Comparison of ENCODE assay signal across 1 cellular context in the genomic region with DNA sequence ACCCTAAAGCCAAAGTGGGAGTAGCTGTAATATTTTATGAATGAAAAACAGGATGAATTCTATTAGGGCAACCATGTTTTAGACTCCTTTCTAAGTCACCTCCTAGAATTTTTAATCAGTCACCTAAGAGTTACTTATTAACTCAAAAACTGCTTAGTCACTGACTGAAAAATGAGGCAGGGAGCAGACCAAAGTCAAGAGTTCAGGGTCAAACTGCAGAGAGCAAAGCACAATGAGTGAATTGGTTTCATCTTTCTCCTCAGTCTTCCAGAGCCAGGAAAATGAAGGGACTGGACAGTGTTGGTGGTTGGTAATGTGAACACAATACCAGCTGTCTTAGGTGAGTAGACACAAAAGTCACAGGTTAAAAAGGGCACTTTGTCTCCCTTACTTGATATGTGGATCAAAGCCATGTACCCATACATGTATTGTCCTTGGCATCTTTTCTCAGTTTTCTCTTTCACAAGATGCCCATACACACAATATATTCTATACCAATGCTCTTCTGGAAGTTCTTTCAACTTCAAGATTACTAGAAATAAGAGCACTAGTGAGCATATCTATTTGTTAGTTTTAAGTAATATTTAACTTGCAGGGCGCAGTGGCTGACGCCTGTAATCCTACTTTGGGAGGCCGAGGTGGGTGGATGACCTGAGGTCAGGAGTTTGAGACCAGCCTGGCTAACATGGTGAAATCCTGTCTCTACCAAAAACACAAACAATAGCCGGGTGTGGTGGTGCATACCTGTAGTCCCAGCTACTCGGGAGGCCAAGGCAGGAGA.
TF ChIP-seq lines count a peak whose summit lies in the region.

No MANE protein-coding gene starts in this region.

TF ChIP-seq in HepG2, 621 proteins besides CTCF, POLR2A, EP300 and RAD21 (continued from another document and continues in another):
- TF ChIP-seq FOSL1 (CRISPR knock-in tag; IDR thresholded peaks at IDR 0.05; ENCODE audit: borderline replicate concordance) (peak; percentile 76; the same call in 1 of the 2 replicates), KDM6A (CRISPR knock-in tag; IDR thresholded peaks at IDR 0.05; ENCODE audit: low read depth) (peak; percentile 89), CBFB (CRISPR knock-in tag; IDR thresholded peaks at IDR 0.05) (no peak), ATF7 (IDR thresholded peaks at IDR 0.05) (0 out of 2 replicates have a peak, but pooled peaks have one; percentile 5), ATF7 (CRISPR knock-in tag; IDR thresholded peaks at IDR 0.05) (no peak), IKZF1 (IDR thresholded peaks at IDR 0.05) (no peak), ZNF878 (CRISPR knock-in tag; IDR thresholded peaks at IDR 0.05) (peak; percentile 52; the same call in 1 of the 2 replicates), DPF2 (CRISPR knock-in tag; IDR thresholded peaks at IDR 0.05; ENCODE audit: borderline replicate concordance, low read depth) (peak; percentile 65; the same call in 1 of the 2 replicates), XRCC5 (optimal IDR thresholded peaks at IDR 0.05; ENCODE audit: low read length) (no peak), ZNF44 (CRISPR knock-in tag; IDR thresholded peaks at IDR 0.05) (no peak), KDM4B (CRISPR knock-in tag; IDR thresholded peaks at IDR 0.05) (peak; percentile 34; the same call in 1 of the 2 replicates), CHD2 (IDR thresholded peaks at IDR 0.05; ENCODE audit: low read depth, low read length) (no peak), ZNF337 (CRISPR knock-in tag; IDR thresholded peaks at IDR 0.05; ENCODE audit: borderline replicate concordance, low read depth) (no peak), YEATS4 (CRISPR knock-in tag; IDR thresholded peaks at IDR 0.05; ENCODE audit: borderline replicate concordance) (peak; percentile 72), ARID2 (CRISPR knock-in tag; IDR thresholded peaks at IDR 0.05; ENCODE audit: borderline replicate concordance) (0 out of 2 replicates have a peak, but pooled peaks have one; percentile 63), MED1 (CRISPR knock-in tag; IDR thresholded peaks at IDR 0.05) (peak; percentile 95), SMARCE1 (IDR thresholded peaks at IDR 0.05; ENCODE audit: borderline replicate concordance) (no peak), KLF6 (CRISPR knock-in tag; IDR thresholded peaks at IDR 0.05) (0 out of 2 replicates have a peak, but pooled peaks have one; percentile 48), ZNF709 (CRISPR knock-in tag; IDR thresholded peaks at IDR 0.05) (no peak), ZFP62 (CRISPR knock-in tag; IDR thresholded peaks at IDR 0.05) (no peak), ELF3 (CRISPR knock-in tag; IDR thresholded peaks at IDR 0.05) (peak; percentile 72), HES4 (CRISPR knock-in tag; IDR thresholded peaks at IDR 0.05; ENCODE audit: borderline replicate concordance) (no peak), SNRNP70 (IDR thresholded peaks at IDR 0.05; ENCODE audit: low read depth, low read length) (no peak), TGIF2 (CRISPR knock-in tag; IDR thresholded peaks at IDR 0.05) (peak; percentile 88), HHEX (CRISPR knock-in tag; IDR thresholded peaks at IDR 0.05) (peak; percentile 70), SSRP1 (CRISPR knock-in tag; IDR thresholded peaks at IDR 0.05) (peak; percentile 87; the same call in 1 of the 2 replicates), ZNF616 (CRISPR knock-in tag; IDR thresholded peaks at IDR 0.05; ENCODE audit: low read depth) (no peak), RNF2 (conservative IDR thresholded peaks at IDR 0.05; ENCODE audit: low read depth) (no peak), ZNF432 (CRISPR knock-in tag; IDR thresholded peaks at IDR 0.05; ENCODE audit: borderline replicate concordance) (no peak), ATRX (CRISPR knock-in tag; IDR thresholded peaks at IDR 0.05; ENCODE audit: borderline replicate concordance) (no peak), YEATS2 (CRISPR knock-in tag; IDR thresholded peaks at IDR 0.05; ENCODE audit: borderline replicate concordance) (no peak), SMYD3 (CRISPR knock-in tag; IDR thresholded peaks at IDR 0.05) (0 out of 2 replicates have a peak, but pooled peaks have one; percentile 55), JARID2 (CRISPR knock-in tag; IDR thresholded peaks at IDR 0.05; ENCODE audit: insufficient replicate concordance) (no peak)
- TF ChIP-seq, protein P1, sequence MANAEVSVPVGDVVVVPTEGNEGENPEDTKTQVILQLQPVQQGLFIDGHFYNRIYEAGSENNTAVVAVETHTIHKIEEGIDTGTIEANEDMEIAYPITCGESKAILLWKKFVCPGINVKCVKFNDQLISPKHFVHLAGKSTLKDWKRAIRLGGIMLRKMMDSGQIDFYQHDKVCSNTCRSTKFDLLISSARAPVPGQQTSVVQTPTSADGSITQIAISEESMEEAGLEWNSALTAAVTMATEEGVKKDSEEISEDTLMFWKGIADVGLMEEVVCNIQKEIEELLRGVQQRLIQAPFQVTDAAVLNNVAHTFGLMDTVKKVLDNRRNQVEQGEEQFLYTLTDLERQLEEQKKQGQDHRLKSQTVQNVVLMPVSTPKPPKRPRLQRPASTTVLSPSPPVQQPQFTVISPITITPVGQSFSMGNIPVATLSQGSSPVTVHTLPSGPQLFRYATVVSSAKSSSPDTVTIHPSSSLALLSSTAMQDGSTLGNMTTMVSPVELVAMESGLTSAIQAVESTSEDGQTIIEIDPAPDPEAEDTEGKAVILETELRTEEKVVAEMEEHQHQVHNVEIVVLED (CRISPR knock-in tag; IDR thresholded peaks at IDR 0.05; ENCODE audit: borderline replicate concordance), result peak; percentile 46; the same call in 1 of the 2 replicates
- TF ChIP-seq, protein P2, sequence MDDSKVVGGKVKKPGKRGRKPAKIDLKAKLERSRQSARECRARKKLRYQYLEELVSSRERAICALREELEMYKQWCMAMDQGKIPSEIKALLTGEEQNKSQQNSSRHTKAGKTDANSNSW (CRISPR knock-in tag; IDR thresholded peaks at IDR 0.05; ENCODE audit: borderline replicate concordance), result no peak
- TF ChIP-seq, protein P3, sequence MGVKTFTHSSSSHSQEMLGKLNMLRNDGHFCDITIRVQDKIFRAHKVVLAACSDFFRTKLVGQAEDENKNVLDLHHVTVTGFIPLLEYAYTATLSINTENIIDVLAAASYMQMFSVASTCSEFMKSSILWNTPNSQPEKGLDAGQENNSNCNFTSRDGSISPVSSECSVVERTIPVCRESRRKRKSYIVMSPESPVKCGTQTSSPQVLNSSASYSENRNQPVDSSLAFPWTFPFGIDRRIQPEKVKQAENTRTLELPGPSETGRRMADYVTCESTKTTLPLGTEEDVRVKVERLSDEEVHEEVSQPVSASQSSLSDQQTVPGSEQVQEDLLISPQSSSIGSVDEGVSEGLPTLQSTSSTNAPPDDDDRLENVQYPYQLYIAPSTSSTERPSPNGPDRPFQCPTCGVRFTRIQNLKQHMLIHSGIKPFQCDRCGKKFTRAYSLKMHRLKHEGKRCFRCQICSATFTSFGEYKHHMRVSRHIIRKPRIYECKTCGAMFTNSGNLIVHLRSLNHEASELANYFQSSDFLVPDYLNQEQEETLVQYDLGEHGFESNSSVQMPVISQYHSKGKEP (CRISPR knock-in tag; IDR thresholded peaks at IDR 0.05), result no peak
- TF ChIP-seq, protein P4, sequence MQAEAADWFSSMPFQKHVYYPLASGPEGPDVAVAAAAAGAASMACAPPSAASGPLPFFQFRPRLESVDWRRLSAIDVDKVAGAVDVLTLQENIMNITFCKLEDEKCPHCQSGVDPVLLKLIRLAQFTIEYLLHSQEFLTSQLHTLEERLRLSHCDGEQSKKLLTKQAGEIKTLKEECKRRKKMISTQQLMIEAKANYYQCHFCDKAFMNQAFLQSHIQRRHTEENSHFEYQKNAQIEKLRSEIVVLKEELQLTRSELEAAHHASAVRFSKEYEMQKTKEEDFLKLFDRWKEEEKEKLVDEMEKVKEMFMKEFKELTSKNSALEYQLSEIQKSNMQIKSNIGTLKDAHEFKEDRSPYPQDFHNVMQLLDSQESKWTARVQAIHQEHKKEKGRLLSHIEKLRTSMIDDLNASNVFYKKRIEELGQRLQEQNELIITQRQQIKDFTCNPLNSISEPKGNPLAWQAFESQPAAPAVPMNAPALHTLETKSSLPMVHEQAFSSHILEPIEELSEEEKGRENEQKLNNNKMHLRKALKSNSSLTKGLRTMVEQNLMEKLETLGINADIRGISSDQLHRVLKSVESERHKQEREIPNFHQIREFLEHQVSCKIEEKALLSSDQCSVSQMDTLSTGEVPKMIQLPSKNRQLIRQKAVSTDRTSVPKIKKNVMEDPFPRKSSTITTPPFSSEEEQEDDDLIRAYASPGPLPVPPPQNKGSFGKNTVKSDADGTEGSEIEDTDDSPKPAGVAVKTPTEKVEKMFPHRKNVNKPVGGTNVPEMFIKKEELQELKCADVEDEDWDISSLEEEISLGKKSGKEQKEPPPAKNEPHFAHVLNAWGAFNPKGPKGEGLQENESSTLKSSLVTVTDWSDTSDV (CRISPR knock-in tag; IDR thresholded peaks at IDR 0.05), result no peak
- TF ChIP-seq, protein P5, sequence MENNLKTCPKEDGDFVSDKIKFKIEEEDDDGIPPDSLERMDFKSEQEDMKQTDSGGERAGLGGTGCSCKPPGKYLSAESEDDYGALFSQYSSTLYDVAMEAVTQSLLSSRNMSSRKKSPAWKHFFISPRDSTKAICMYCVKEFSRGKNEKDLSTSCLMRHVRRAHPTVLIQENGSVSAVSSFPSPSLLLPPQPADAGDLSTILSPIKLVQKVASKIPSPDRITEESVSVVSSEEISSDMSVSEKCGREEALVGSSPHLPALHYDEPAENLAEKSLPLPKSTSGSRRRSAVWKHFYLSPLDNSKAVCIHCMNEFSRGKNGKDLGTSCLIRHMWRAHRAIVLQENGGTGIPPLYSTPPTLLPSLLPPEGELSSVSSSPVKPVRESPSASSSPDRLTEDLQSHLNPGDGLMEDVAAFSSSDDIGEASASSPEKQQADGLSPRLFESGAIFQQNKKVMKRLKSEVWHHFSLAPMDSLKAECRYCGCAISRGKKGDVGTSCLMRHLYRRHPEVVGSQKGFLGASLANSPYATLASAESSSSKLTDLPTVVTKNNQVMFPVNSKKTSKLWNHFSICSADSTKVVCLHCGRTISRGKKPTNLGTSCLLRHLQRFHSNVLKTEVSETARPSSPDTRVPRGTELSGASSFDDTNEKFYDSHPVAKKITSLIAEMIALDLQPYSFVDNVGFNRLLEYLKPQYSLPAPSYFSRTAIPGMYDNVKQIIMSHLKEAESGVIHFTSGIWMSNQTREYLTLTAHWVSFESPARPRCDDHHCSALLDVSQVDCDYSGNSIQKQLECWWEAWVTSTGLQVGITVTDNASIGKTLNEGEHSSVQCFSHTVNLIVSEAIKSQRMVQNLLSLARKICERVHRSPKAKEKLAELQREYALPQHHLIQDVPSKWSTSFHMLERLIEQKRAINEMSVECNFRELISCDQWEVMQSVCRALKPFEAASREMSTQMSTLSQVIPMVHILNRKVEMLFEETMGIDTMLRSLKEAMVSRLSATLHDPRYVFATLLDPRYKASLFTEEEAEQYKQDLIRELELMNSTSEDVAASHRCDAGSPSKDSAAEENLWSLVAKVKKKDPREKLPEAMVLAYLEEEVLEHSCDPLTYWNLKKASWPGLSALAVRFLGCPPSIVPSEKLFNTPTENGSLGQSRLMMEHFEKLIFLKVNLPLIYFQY (CRISPR knock-in tag; IDR thresholded peaks at IDR 0.05; ENCODE audit: borderline replicate concordance), result no peak
- TF ChIP-seq, protein P6, sequence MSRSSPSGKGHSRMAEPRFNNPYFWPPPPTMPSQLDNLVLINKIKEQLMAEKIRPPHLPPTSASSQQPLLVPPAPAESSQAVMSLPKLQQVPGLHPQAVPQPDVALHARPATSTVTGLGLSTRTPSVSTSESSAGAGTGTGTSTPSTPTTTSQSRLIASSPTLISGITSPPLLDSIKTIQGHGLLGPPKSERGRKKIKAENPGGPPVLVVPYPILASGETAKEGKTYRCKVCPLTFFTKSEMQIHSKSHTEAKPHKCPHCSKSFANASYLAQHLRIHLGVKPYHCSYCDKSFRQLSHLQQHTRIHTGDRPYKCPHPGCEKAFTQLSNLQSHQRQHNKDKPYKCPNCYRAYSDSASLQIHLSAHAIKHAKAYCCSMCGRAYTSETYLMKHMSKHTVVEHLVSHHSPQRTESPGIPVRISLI (CRISPR knock-in tag; IDR thresholded peaks at IDR 0.05; ENCODE audit: borderline replicate concordance), result no peak
- TF ChIP-seq, protein P7, sequence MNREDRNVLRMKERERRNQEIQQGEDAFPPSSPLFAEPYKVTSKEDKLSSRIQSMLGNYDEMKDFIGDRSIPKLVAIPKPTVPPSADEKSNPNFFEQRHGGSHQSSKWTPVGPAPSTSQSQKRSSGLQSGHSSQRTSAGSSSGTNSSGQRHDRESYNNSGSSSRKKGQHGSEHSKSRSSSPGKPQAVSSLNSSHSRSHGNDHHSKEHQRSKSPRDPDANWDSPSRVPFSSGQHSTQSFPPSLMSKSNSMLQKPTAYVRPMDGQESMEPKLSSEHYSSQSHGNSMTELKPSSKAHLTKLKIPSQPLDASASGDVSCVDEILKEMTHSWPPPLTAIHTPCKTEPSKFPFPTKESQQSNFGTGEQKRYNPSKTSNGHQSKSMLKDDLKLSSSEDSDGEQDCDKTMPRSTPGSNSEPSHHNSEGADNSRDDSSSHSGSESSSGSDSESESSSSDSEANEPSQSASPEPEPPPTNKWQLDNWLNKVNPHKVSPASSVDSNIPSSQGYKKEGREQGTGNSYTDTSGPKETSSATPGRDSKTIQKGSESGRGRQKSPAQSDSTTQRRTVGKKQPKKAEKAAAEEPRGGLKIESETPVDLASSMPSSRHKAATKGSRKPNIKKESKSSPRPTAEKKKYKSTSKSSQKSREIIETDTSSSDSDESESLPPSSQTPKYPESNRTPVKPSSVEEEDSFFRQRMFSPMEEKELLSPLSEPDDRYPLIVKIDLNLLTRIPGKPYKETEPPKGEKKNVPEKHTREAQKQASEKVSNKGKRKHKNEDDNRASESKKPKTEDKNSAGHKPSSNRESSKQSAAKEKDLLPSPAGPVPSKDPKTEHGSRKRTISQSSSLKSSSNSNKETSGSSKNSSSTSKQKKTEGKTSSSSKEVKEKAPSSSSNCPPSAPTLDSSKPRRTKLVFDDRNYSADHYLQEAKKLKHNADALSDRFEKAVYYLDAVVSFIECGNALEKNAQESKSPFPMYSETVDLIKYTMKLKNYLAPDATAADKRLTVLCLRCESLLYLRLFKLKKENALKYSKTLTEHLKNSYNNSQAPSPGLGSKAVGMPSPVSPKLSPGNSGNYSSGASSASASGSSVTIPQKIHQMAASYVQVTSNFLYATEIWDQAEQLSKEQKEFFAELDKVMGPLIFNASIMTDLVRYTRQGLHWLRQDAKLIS (CRISPR knock-in tag; IDR thresholded peaks at IDR 0.05), result no peak
- TF ChIP-seq, protein P8, sequence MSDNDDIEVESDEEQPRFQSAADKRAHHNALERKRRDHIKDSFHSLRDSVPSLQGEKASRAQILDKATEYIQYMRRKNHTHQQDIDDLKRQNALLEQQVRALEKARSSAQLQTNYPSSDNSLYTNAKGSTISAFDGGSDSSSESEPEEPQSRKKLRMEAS (IDR thresholded peaks at IDR 0.05), result 0 out of 2 replicates have a peak, but pooled peaks have one; percentile 29
- TF ChIP-seq, protein P9, sequence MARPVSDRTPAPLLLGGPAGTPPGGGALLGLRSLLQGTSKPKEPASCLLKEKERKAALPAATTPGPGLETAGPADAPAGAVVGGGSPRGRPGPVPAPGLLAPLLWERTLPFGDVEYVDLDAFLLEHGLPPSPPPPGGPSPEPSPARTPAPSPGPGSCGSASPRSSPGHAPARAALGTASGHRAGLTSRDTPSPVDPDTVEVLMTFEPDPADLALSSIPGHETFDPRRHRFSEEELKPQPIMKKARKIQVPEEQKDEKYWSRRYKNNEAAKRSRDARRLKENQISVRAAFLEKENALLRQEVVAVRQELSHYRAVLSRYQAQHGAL (CRISPR knock-in tag; IDR thresholded peaks at IDR 0.05; ENCODE audit: not compliant biosample characterization), result no peak
